In the genomic region with DNA sequence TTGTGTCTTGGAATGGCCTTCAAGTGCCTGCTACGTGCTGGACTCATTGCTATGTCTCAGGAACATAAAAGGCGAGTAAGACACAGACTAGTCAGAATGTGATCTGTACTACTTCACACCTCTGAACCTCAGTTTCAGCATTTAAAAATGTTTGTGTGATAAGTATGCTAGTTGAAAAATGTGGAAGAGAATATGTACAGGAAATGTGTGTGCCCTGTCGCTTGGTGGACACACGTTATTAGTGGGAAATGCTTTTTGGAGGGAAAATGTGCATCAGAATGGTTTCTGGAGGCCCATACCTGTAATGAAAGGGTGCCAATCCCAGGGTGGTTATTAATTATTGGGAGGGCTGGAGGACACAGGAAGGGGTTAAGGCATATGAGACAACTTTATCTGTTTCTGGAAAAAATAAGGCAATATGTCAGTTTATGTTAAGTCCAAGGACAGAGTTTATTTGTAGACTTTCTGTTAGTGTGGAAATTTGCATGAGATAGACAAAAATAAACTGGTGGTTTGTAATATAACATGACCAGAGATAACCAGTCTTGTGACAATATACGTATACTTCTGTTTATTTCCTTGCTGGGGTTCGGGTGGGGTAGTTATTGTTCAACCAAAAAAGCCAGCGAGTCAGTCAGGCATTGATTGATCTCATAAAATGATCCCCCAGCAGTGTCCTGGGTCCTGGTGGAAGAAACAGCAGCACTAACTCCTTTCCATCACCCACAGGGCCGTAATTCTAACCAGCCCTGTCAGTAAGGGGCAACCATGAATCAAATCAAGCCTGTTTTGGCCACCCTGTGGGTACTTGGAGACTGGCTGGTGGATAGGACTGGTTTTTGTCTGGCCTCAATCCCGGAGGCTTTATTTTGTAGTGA, we compare ENCODE assay signal across 8 cellular contexts.
DNase-seq lines count a peak whose midpoint lies in the region; ATAC-seq, FAIRE-seq and TF ChIP-seq lines count a peak whose summit lies in the region.

No MANE protein-coding gene starts in this region.

- H3K27me3 ChIP-seq in upper lobe of left lung, result no peaks in the 10 kb centered on the region

- H3K9me3 Mint-ChIP-seq in chondrocyte (ENCODE audit: low read depth), result no peaks in the 10 kb centered on the region

- TF ChIP-seq RAD21 in A549 (conservative IDR thresholded peaks at IDR 0.05 in 1 of 2, IDR thresholded peaks at IDR 0.05 in 1 of 2), result no peak

- peak in 1 of 2 experiments; percentile 7 for DNase-seq in A549 (ENCODE audit: low read depth in 1 of 2, low spot score in 1 of 2)
- no peak for DNase-seq in chondrocyte (ENCODE audit: low spot score)
- no peak for DNase-seq in upper lobe of left lung
- no peak for DNase-seq in activated CD4-positive, alpha-beta T cell treated with anti-CD3 and anti-CD28 coated beads for 4 hours
- no peak for DNase-seq in NCI-H748 treated with DMSO at 0.1 percent for 48 hours (lab: John Stamatoyannopoulos, UW)

- H3K27ac ChIP-seq in A549, result peak overlapping the region in 1 of 2 experiments; percentile 56; a peak in 2 of 6 replicates
- no peak overlapping the region for H3K27ac ChIP-seq in upper lobe of left lung

- H3K4me3 ChIP-seq in A549 (no peak overlapping the region), upper lobe of left lung (no peak overlapping the region)

- H3K27me3 Mint-ChIP-seq in chondrocyte (ENCODE audit: low read depth), result no peaks in the 10 kb centered on the region

- CTCF ChIA-PET in A549 (lab: Yijun Ruan, JAX), result no interaction called here

- no peaks in the 10 kb centered on the region for H3K36me3 Mint-ChIP-seq in chondrocyte (ENCODE audit: low read depth)

- peaks cover 34% of the 10 kb centered on the region for H3K4me1 Mint-ChIP-seq in chondrocyte (ENCODE audit: low read depth)

- WGBS in A549 (ENCODE audit: missing lambda C conversion rate), result 67% methylated on average over 9 of the region's 9 CpGs
- WGBS in upper lobe of left lung, 2 donors, result 68 to 75% methylated on average over 9 of the region's 9 CpGs

- TF ChIP-seq CTCF in A549 (IDR thresholded peaks at IDR 0.05) (no peak), chondrocyte (IDR thresholded peaks at IDR 0.05) (no peak), upper lobe of left lung (IDR thresholded peaks at IDR 0.05) (no peak)

- no peaks in the 10 kb centered on the region for H3K36me3 ChIP-seq in upper lobe of left lung

- H3K4me2 ChIP-seq in A549, result peak overlapping the region; percentile 17; the same call in 2 of the 3 replicates

- FAIRE-seq in A549 (lab: Jason Lieb, UNC), result no peak

- H3K4me1 ChIP-seq in A549, result peaks cover 51% of the 10 kb centered on the region
- H3K4me1 ChIP-seq in upper lobe of left lung, result peaks cover 21 to 60% (median 39%) of the 10 kb centered on the region in 4 donors

- no peak overlapping the region for H3K4me3 Mint-ChIP-seq in chondrocyte (ENCODE audit: unreplicated experiment)

- ATAC-seq in A549 (peak in 1 of 2 experiments; percentile 64; a peak in 4 of 6 replicates), GM18868 (IDR thresholded peaks at IDR 0.05; ENCODE audit: unreplicated experiment) (peak; percentile 25), HG03095 (IDR thresholded peaks at IDR 0.05; ENCODE audit: unreplicated experiment) (peak; percentile 34), upper lobe of left lung (ENCODE audit: low FRiP score in 2 of 2) (no peak), GM21515 (IDR thresholded peaks at IDR 0.05; ENCODE audit: unreplicated experiment) (no peak)

- TF ChIP-seq EP300 in A549 (IDR thresholded peaks at IDR 0.05) (no peak), upper lobe of left lung (IDR thresholded peaks at IDR 0.05) (no peak)

- H3K27ac Mint-ChIP-seq in chondrocyte (ENCODE audit: unreplicated experiment), result peak overlapping the region; percentile 55

- H3K9me3 ChIP-seq in A549, result no peaks in the 10 kb centered on the region
- H3K9me3 ChIP-seq in upper lobe of left lung, result no peaks in the 10 kb centered on the region

- POLR2A ChIA-PET in A549 (lab: Yijun Ruan, JAX), result no interaction called here

- TF ChIP-seq POLR2A in A549 (IDR thresholded peaks at IDR 0.05; ENCODE audit: low read length) (no peak), upper lobe of left lung (IDR thresholded peaks at IDR 0.05) (no peak)

TF ChIP-seq in A549, 52 proteins besides CTCF, POLR2A, EP300 and RAD21:
- TF ChIP-seq BHLHE40 (IDR thresholded peaks at IDR 0.05; ENCODE audit: low read depth, low read length) (no peak), JUNB (IDR thresholded peaks at IDR 0.05) (no peak), SMC3 (IDR thresholded peaks at IDR 0.05) (no peak), CHD4 (IDR thresholded peaks at IDR 0.05; ENCODE audit: borderline replicate concordance) (no peak), JUN (IDR thresholded peaks at IDR 0.05) (no peak), FOSL2 (IDR thresholded peaks at IDR 0.05) (no peak), FOSL2 (CRISPR knock-in tag; IDR thresholded peaks at IDR 0.05) (no peak), ZSCAN20 (CRISPR knock-in tag; IDR thresholded peaks at IDR 0.05) (no peak), EHF (CRISPR knock-in tag; IDR thresholded peaks at IDR 0.05) (no peak), HEYL (CRISPR knock-in tag; IDR thresholded peaks at IDR 0.05) (no peak), ZFP36 (IDR thresholded peaks at IDR 0.05; ENCODE audit: borderline replicate concordance, partially characterized antibody) (no peak), PHF8 (IDR thresholded peaks at IDR 0.05; ENCODE audit: borderline replicate concordance, low read depth) (no peak), MAZ (IDR thresholded peaks at IDR 0.05; ENCODE audit: borderline replicate concordance, low read depth, low read length) (no peak), MYC (IDR thresholded peaks at IDR 0.05; ENCODE audit: borderline replicate concordance, low read length) (no peak)
- TF ChIP-seq, protein P1, sequence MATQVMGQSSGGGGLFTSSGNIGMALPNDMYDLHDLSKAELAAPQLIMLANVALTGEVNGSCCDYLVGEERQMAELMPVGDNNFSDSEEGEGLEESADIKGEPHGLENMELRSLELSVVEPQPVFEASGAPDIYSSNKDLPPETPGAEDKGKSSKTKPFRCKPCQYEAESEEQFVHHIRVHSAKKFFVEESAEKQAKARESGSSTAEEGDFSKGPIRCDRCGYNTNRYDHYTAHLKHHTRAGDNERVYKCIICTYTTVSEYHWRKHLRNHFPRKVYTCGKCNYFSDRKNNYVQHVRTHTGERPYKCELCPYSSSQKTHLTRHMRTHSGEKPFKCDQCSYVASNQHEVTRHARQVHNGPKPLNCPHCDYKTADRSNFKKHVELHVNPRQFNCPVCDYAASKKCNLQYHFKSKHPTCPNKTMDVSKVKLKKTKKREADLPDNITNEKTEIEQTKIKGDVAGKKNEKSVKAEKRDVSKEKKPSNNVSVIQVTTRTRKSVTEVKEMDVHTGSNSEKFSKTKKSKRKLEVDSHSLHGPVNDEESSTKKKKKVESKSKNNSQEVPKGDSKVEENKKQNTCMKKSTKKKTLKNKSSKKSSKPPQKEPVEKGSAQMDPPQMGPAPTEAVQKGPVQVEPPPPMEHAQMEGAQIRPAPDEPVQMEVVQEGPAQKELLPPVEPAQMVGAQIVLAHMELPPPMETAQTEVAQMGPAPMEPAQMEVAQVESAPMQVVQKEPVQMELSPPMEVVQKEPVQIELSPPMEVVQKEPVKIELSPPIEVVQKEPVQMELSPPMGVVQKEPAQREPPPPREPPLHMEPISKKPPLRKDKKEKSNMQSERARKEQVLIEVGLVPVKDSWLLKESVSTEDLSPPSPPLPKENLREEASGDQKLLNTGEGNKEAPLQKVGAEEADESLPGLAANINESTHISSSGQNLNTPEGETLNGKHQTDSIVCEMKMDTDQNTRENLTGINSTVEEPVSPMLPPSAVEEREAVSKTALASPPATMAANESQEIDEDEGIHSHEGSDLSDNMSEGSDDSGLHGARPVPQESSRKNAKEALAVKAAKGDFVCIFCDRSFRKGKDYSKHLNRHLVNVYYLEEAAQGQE (IDR thresholded peaks at IDR 0.05), result no peak

Comparison
In these comparisons a context has a peak if more than half of its experiments do, and no peak if none do; other contexts are left out.
1. ATAC-seq: peak in GM18868 (single experiment) and HG03095 (single experiment); none in upper lobe of left lung (0 of 2) and GM21515 (single experiment).